Comparison of ENCODE assay signal across 1 cellular context in the genomic region with DNA sequence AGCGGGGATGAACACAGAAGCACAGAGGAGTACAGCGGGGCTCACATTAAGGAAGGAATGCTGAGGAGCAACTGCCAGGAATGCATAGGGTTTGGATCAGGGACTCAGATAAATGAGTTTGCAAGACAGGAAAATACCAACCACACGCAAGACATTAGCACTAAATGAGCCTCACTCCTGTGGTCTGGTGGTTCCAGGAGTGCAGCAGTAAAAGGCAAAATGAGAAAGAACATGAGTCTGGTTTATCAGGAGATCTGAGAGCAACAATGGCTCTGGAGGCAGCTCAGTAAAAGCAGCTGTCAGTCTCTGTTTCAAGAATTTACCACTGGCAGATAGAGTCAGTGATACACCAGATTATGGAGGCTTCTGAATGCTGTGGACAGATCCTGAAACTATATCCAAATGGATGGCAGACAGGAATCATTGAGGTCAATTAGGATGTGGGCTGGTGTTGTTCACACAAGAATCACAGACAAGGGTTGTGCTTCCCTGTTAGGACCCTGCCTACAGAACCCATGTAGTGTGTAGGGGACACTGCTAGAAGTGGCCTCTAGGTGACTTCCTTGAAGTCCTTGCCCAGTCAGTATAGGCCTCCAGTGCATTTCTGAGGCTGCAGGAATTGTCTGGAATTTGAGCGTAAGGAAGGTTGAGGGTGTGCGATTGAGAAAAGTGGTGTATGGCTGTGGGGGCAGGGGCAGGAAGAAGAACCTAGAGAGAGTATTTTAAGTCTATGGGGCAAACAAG.
TF ChIP-seq lines count a peak whose summit lies in the region.

No MANE protein-coding gene starts in this region.

TF ChIP-seq in GM23338, 12 proteins besides CTCF, POLR2A, EP300 and RAD21:
- TF ChIP-seq, protein P1, sequence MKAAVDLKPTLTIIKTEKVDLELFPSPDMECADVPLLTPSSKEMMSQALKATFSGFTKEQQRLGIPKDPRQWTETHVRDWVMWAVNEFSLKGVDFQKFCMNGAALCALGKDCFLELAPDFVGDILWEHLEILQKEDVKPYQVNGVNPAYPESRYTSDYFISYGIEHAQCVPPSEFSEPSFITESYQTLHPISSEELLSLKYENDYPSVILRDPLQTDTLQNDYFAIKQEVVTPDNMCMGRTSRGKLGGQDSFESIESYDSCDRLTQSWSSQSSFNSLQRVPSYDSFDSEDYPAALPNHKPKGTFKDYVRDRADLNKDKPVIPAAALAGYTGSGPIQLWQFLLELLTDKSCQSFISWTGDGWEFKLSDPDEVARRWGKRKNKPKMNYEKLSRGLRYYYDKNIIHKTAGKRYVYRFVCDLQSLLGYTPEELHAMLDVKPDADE (IDR thresholded peaks at IDR 0.05), result no peak
- TF ChIP-seq, protein P2, sequence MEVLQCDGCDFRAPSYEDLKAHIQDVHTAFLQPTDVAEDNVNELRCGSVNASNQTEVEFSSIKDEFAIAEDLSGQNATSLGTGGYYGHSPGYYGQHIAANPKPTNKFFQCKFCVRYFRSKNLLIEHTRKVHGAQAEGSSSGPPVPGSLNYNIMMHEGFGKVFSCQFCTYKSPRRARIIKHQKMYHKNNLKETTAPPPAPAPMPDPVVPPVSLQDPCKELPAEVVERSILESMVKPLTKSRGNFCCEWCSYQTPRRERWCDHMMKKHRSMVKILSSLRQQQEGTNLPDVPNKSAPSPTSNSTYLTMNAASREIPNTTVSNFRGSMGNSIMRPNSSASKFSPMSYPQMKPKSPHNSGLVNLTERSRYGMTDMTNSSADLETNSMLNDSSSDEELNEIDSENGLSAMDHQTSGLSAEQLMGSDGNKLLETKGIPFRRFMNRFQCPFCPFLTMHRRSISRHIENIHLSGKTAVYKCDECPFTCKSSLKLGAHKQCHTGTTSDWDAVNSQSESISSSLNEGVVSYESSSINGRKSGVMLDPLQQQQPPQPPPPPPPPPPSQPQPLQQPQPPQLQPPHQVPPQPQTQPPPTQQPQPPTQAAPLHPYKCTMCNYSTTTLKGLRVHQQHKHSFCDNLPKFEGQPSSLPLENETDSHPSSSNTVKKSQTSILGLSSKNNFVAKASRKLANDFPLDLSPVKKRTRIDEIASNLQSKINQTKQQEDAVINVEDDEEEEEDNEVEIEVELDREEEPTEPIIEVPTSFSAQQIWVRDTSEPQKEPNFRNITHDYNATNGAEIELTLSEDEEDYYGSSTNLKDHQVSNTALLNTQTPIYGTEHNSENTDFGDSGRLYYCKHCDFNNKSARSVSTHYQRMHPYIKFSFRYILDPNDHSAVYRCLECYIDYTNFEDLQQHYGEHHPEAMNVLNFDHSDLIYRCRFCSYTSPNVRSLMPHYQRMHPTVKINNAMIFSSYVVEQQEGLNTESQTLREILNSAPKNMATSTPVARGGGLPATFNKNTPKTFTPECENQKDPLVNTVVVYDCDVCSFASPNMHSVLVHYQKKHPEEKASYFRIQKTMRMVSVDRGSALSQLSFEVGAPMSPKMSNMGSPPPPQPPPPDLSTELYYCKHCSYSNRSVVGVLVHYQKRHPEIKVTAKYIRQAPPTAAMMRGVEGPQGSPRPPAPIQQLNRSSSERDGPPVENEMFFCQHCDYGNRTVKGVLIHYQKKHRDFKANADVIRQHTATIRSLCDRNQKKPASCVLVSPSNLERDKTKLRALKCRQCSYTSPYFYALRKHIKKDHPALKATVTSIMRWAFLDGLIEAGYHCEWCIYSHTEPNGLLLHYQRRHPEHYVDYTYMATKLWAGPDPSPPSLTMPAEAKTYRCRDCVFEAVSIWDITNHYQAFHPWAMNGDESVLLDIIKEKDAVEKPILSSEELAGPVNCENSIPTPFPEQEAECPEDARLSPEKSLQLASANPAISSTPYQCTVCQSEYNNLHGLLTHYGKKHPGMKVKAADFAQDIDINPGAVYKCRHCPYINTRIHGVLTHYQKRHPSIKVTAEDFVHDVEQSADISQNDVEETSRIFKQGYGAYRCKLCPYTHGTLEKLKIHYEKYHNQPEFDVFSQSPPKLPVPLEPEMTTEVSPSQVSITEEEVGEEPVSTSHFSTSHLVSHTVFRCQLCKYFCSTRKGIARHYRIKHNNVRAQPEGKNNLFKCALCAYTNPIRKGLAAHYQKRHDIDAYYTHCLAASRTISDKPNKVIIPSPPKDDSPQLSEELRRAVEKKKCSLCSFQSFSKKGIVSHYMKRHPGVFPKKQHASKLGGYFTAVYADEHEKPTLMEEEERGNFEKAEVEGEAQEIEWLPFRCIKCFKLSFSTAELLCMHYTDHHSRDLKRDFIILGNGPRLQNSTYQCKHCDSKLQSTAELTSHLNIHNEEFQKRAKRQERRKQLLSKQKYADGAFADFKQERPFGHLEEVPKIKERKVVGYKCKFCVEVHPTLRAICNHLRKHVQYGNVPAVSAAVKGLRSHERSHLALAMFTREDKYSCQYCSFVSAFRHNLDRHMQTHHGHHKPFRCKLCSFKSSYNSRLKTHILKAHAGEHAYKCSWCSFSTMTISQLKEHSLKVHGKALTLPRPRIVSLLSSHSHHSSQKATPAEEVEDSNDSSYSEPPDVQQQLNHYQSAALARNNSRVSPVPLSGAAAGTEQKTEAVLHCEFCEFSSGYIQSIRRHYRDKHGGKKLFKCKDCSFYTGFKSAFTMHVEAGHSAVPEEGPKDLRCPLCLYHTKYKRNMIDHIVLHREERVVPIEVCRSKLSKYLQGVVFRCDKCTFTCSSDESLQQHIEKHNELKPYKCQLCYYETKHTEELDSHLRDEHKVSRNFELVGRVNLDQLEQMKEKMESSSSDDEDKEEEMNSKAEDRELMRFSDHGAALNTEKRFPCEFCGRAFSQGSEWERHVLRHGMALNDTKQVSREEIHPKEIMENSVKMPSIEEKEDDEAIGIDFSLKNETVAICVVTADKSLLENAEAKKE (CRISPR knock-in tag; IDR thresholded peaks at IDR 0.05), result no peak
- TF ChIP-seq NANOG (IDR thresholded peaks at IDR 0.05; ENCODE audit: borderline replicate concordance), result no peak
- TF ChIP-seq, protein P3, sequence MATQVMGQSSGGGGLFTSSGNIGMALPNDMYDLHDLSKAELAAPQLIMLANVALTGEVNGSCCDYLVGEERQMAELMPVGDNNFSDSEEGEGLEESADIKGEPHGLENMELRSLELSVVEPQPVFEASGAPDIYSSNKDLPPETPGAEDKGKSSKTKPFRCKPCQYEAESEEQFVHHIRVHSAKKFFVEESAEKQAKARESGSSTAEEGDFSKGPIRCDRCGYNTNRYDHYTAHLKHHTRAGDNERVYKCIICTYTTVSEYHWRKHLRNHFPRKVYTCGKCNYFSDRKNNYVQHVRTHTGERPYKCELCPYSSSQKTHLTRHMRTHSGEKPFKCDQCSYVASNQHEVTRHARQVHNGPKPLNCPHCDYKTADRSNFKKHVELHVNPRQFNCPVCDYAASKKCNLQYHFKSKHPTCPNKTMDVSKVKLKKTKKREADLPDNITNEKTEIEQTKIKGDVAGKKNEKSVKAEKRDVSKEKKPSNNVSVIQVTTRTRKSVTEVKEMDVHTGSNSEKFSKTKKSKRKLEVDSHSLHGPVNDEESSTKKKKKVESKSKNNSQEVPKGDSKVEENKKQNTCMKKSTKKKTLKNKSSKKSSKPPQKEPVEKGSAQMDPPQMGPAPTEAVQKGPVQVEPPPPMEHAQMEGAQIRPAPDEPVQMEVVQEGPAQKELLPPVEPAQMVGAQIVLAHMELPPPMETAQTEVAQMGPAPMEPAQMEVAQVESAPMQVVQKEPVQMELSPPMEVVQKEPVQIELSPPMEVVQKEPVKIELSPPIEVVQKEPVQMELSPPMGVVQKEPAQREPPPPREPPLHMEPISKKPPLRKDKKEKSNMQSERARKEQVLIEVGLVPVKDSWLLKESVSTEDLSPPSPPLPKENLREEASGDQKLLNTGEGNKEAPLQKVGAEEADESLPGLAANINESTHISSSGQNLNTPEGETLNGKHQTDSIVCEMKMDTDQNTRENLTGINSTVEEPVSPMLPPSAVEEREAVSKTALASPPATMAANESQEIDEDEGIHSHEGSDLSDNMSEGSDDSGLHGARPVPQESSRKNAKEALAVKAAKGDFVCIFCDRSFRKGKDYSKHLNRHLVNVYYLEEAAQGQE (IDR thresholded peaks at IDR 0.05; ENCODE audit: unreplicated experiment), result no peak
